Comparison of ENCODE assay signal across 9 cellular contexts in genomic region chr10:8102708-8103401, GRCh38.
DNase-seq lines count a peak whose midpoint lies in the region; ATAC-seq and TF ChIP-seq lines count a peak whose summit lies in the region.
"Had no signal": no experiment of that assay in that cellular context is flagged by ENCODE, and none has a peak within 500 bp of the region (broad histone marks: within the 10 kb centered on the region; RNA-seq: fewer than 3 reads in every experiment).

No MANE protein-coding gene starts in this region.

- no peak overlapping the region for H3K27ac ChIP-seq in HEK293 (ENCODE audit: extremely low read depth, low read depth, low read length)

- ATAC-seq in GM18873 (IDR thresholded peaks at IDR 0.05; ENCODE audit: low FRiP score, unreplicated experiment): peak; percentile 50
- peak; percentile 73 for ATAC-seq in stimulated activated naive CD8-positive, alpha-beta T cell treated with anti-CD3 and anti-CD28 coated beads, Interleukin-15, Interleukin-2, amounts not matched to agents 100 U/mL and 50 U/mL, for 24 hours
- ATAC-seq: natural killer cell treated with Interleukin-12 subunit alpha and Interleukin-12 subunit beta and Interleukin-15 and Interleukin-18, amount 100 ng/mL, for 72 hours had no signal

- no peaks in the 10 kb centered on the region for H3K36me3 ChIP-seq in HEK293 (ENCODE audit: control insufficient read depth in 2 of 2, insufficient read depth in 1 of 2, low read length in 2 of 2)

- CTCF ChIA-PET in HEK293 (lab: Yijun Ruan, JAX): no interaction called here

- POLR2A ChIA-PET in HEK293 (lab: Yijun Ruan, JAX): no interaction called here

- peak; percentile 68 for DNase-seq in NCI-H146 treated with DMSO at 0.1 percent for 48 hours (lab: John Stamatoyannopoulos, UW; ENCODE audit: unreplicated experiment)
- DNase-seq in stimulated activated naive CD8-positive, alpha-beta T cell treated with anti-CD3 and anti-CD28 coated beads, Interleukin-15, Interleukin-2, amounts not matched to agents 100 U/mL and 50 U/mL, for 24 hours: peak; percentile 31
- DNase-seq in NCI-H446 (lab: John Stamatoyannopoulos, UW): no peak
- DNase-seq in activated gamma-delta T cell treated with Interleukin-2 at 50 U/mL for 16 hours: no peak
- no peak for DNase-seq in putamen (ENCODE audit: low spot score)
- DNase-seq: NCI-H2029 treated with DMSO at 0.1 percent for 48 hours had no signal

- TF ChIP-seq CTCF in HEK293 (tag by site-specific recombination; IDR thresholded peaks at IDR 0.05): no peak

- H3K4me1 ChIP-seq in HEK293 (ENCODE audit: control insufficient read depth, insufficient read depth, low read length): peaks cover 7% of the 10 kb centered on the region

- H3K4me3 ChIP-seq in HEK293 (ENCODE audit: low read depth, low read length): no peak overlapping the region

- H3K9me3 ChIP-seq in HEK293 (ENCODE audit: control insufficient read depth, insufficient read depth, low read depth, low read length): no peaks in the 10 kb centered on the region

TF ChIP-seq in HEK293, 187 proteins besides CTCF, POLR2A, EP300 and RAD21 (continues in another document):
- TF ChIP-seq ZFP41 (tag by site-specific recombination; IDR thresholded peaks at IDR 0.05; ENCODE audit: borderline replicate concordance) (no peak), GLI2 (tag by site-specific recombination; IDR thresholded peaks at IDR 0.05; ENCODE audit: borderline replicate concordance, low read depth) (no peak), HIC1 (tag by site-specific recombination; IDR thresholded peaks at IDR 0.05) (no peak), ZBTB49 (tag by site-specific recombination; IDR thresholded peaks at IDR 0.05; ENCODE audit: low read depth) (no peak), EGR2 (tag by site-specific recombination; IDR thresholded peaks at IDR 0.05; ENCODE audit: low read depth) (peak; percentile 73), ZNF23 (tag by site-specific recombination; IDR thresholded peaks at IDR 0.05; ENCODE audit: borderline replicate concordance) (no peak), ATF2 (tag by site-specific recombination; IDR thresholded peaks at IDR 0.05; ENCODE audit: low read depth) (no peak), ZNF274 (IDR thresholded peaks at IDR 0.05; ENCODE audit: low read length) (no peak), ZNF274 (tag by site-specific recombination; IDR thresholded peaks at IDR 0.05; ENCODE audit: borderline replicate concordance) (no peak), ZNF221 (tag by site-specific recombination; IDR thresholded peaks at IDR 0.05; ENCODE audit: borderline replicate concordance) (no peak), ZNF341 (tag by site-specific recombination; IDR thresholded peaks at IDR 0.05; ENCODE audit: low read depth) (peak; percentile 76), ZNF48 (tag by site-specific recombination; IDR thresholded peaks at IDR 0.05) (no peak), ZSCAN5A (tag by site-specific recombination; IDR thresholded peaks at IDR 0.05) (no peak), ZFHX2 (tag by site-specific recombination; conservative IDR thresholded peaks at IDR 0.05) (peak; percentile 87), ZBTB8A (tag by site-specific recombination; IDR thresholded peaks at IDR 0.05) (no peak), KLF1 (tag by site-specific recombination; IDR thresholded peaks at IDR 0.05) (peak; percentile 100), OVOL3 (tag by site-specific recombination; IDR thresholded peaks at IDR 0.05) (no peak), ZIC2 (tag by site-specific recombination; IDR thresholded peaks at IDR 0.05) (peak; percentile 90), KLF17 (tag by site-specific recombination; IDR thresholded peaks at IDR 0.05) (peak; percentile 74; the same call in 1 of the 2 replicates), PRDM6 (tag by site-specific recombination; IDR thresholded peaks at IDR 0.05) (no peak), ZNF214 (tag by site-specific recombination; IDR thresholded peaks at IDR 0.05; ENCODE audit: borderline replicate concordance) (no peak)

Comparison
In these comparisons a context has a peak if more than half of its experiments do, and no peak if none do; other contexts are left out.
1. DNase-seq: peak in NCI-H146 treated with DMSO at 0.1 percent for 48 hours (single experiment) and stimulated activated naive CD8-positive, alpha-beta T cell treated with anti-CD3 and anti-CD28 coated beads, Interleukin-15, Interleukin-2, amounts not matched to agents 100 U/mL and 50 U/mL, for 24 hours (single experiment); none in NCI-H446 (0 of 2), activated gamma-delta T cell treated with Interleukin-2 at 50 U/mL for 16 hours (single experiment) and putamen (single experiment).